Comparison of ENCODE assay signal across 26 cellular contexts in genomic region chr12:122322501-122322900, GRCh38. TPM values are rescaled to one million over a fixed set of nuclear protein-coding genes. Genes with fewer than 3 reads are reported as not detected.
A peak's percentile ranks its signal among the peaks of the same experiment; 100 is the strongest.
DNase-seq lines count a peak whose midpoint lies in the region; ATAC-seq, FAIRE-seq and TF ChIP-seq lines count a peak whose summit lies in the region.
"Had no signal": no experiment of that assay in that cellular context is flagged by ENCODE, and none has a peak within 500 bp of the region (broad histone marks: within the 10 kb centered on the region; RNA-seq: fewer than 3 reads in every experiment).

No MANE protein-coding gene starts in this region.

- H3K9ac ChIP-seq in endothelial cell of umbilical vein (replicated peaks; ENCODE audit: extremely low read depth, insufficient read depth, low read length) = no peak overlapping the region

- H3K36me3 ChIP-seq in GM23338 (ENCODE audit: insufficient read depth) (no peaks in the 10 kb centered on the region), endothelial cell of umbilical vein (ENCODE audit: control insufficient read depth in 2 of 2, extremely low read depth in 1 of 2, insufficient read depth in 2 of 2, low read length in 2 of 2) (peaks cover 11 to 27% of the 10 kb centered on the region in 2 experiments), mesodermal cell (ENCODE audit: control insufficient read depth, insufficient read depth, low read length) (peaks cover 71% of the 10 kb centered on the region)

- H3K27me3 Mint-ChIP-seq in GM23338 (ENCODE audit: insufficient read depth, low read depth, poor library complexity) = no peaks in the 10 kb centered on the region
- H3K27me3 Mint-ChIP-seq: B cell; natural killer cell treated with Interleukin-12 subunit alpha and Interleukin-12 subunit beta and Interleukin-15 and Interleukin-18, amount 100 ng/mL, for 72 hours; progenitor cell of endocrine pancreas had no signal

- 0 out of 2 replicates have a peak, but pooled peaks cover 4% of the 10 kb centered on the region for H3K4me1 ChIP-seq in GM23338 (ENCODE audit: insufficient read depth)
- peaks cover 29% of the 10 kb centered on the region for H3K4me1 ChIP-seq in endothelial cell of umbilical vein (ENCODE audit: control insufficient read depth, extremely low read depth, insufficient read depth, low read length)
- peaks cover 21% of the 10 kb centered on the region for H3K4me1 ChIP-seq in mesodermal cell (ENCODE audit: control insufficient read depth, insufficient read depth, low read length, poor library complexity, severe bottlenecking)
- H3K4me1 ChIP-seq: upper lobe of right lung had no signal

- H3K79me2 ChIP-seq in GM23338 (replicated peaks; ENCODE audit: insufficient read depth) (no peaks in the 10 kb centered on the region), endothelial cell of umbilical vein (ENCODE audit: control insufficient read depth, insufficient read depth, low read length) (no peaks in the 10 kb centered on the region)

- POLR2A ChIA-PET in endothelial cell of umbilical vein (lab: Charles Lee) = no interaction called here

- no peak overlapping the region for H2AFZ ChIP-seq in GM23338
- H2AFZ ChIP-seq in endothelial cell of umbilical vein (ENCODE audit: low read depth, low read length) = no peak overlapping the region

- peaks cover 11% of the 10 kb centered on the region; the same call in 2 of the 3 replicates for H3K36me3 Mint-ChIP-seq in GM23338 (ENCODE audit: low read depth)

- no peak overlapping the region for H3K4me3 Mint-ChIP-seq in GM23338
- H3K4me3 Mint-ChIP-seq: activated T-helper 1 cell treated with anti-CD3 and anti-CD28 coated beads, Interleukin-12 subunit alpha, Interleukin-12 subunit beta, Interleukin-2, Interleukin-4 antibody, amounts not matched to agents 30 ng/mL and 10 ng/mL and 1 ng/mL, durations not matched to agents 14 hours and 24 hours and 36 hours; B cell; natural killer cell treated with Interleukin-12 subunit alpha and Interleukin-12 subunit beta and Interleukin-15 and Interleukin-18, amount 100 ng/mL, for 72 hours had no signal

- peak overlapping the region; percentile 0 for H3K27ac Mint-ChIP-seq in GM23338
- H3K27ac Mint-ChIP-seq: activated T-helper 1 cell treated with anti-CD3 and anti-CD28 coated beads, Interleukin-12 subunit alpha, Interleukin-12 subunit beta, Interleukin-2, Interleukin-4 antibody, amounts not matched to agents 30 ng/mL and 10 ng/mL and 1 ng/mL, durations not matched to agents 14 hours and 24 hours and 36 hours; B cell; progenitor cell of endocrine pancreas had no signal

- no peak overlapping the region for H3K27ac ChIP-seq in GM23338 (ENCODE audit: low read depth)
- H3K27ac ChIP-seq in endothelial cell of umbilical vein (ENCODE audit: insufficient read depth, low read depth, low read length) = no peak overlapping the region
- H3K27ac ChIP-seq in mesodermal cell (ENCODE audit: low read depth, low read length, severe bottlenecking) = peak overlapping the region; percentile 51
- H3K27ac ChIP-seq: RWPE1, upper lobe of right lung had no signal

- 88 to 89% methylated on average over 6 to 8 of the region's 8 CpGs for WGBS in mesodermal cell (ENCODE audit: insufficient coverage in 2 of 2), 2 experiments

- H3F3A ChIP-seq in GM23338 (replicated peaks; ENCODE audit: low read depth) = no peaks in the 10 kb centered on the region

- FAIRE-seq in endothelial cell of umbilical vein (lab: Jason Lieb, UNC) = peak; percentile 87
- FAIRE-seq: H1, K562, kidney had no signal

- TF ChIP-seq POLR2A in endothelial cell of umbilical vein (IDR thresholded peaks at IDR 0.05; ENCODE audit: low read depth, low read length) = no peak

- no peaks in the 10 kb centered on the region for H3K27me3 ChIP-seq in GM23338 (ENCODE audit: insufficient read depth)
- no peaks in the 10 kb centered on the region for H3K27me3 ChIP-seq in endothelial cell of umbilical vein (ENCODE audit: control insufficient read depth in 2 of 2, insufficient read depth in 2 of 2, low read length in 2 of 2)
- H3K27me3 ChIP-seq: upper lobe of right lung had no signal

- H4K20me1 ChIP-seq in GM23338 (replicated peaks; ENCODE audit: insufficient read depth) = no peaks in the 10 kb centered on the region
- no peaks in the 10 kb centered on the region for H4K20me1 ChIP-seq in endothelial cell of umbilical vein (replicated peaks; ENCODE audit: control insufficient read depth, extremely low read depth, insufficient read depth, low read length)

- CTCF ChIA-PET in endothelial cell of umbilical vein (lab: Charles Lee) = interaction anchor here (1.0 to 4.3 kb wide), 6 partner anchors 9 to 32 kb away, joined by 3 to 30 read pairs (median 4); no protein-coding TSS in a partner anchor

- H3K9me3 Mint-ChIP-seq in GM23338 = no peaks in the 10 kb centered on the region
- H3K9me3 Mint-ChIP-seq: activated T-helper 1 cell treated with anti-CD3 and anti-CD28 coated beads, Interleukin-12 subunit alpha, Interleukin-12 subunit beta, Interleukin-2, Interleukin-4 antibody, amounts not matched to agents 30 ng/mL and 10 ng/mL and 1 ng/mL, durations not matched to agents 14 hours and 24 hours and 36 hours; natural killer cell treated with Interleukin-12 subunit alpha and Interleukin-12 subunit beta and Interleukin-15 and Interleukin-18, amount 100 ng/mL, for 72 hours had no signal

- H3K4me3 ChIP-seq in GM23338 = no peak overlapping the region
- H3K4me3 ChIP-seq in endothelial cell of umbilical vein (replicated peaks in 1 of 3; ENCODE audit: insufficient read depth in 1 of 3, low read depth in 1 of 3, low read length in 3 of 3) = no peak overlapping the region
- H3K4me3 ChIP-seq in mesodermal cell (ENCODE audit: extremely low read depth, insufficient read depth, low read length, poor library complexity, severe bottlenecking) = no peak overlapping the region
- H3K4me3 ChIP-seq: K562, upper lobe of right lung had no signal

- H3K4me2 ChIP-seq in GM23338 (no peak overlapping the region), endothelial cell of umbilical vein (ENCODE audit: insufficient read depth, low read length) (no peak overlapping the region)

- DNase-seq in GM23338 (ENCODE audit: low spot score) (no peak), M059J (ENCODE audit: low read depth) (peak; percentile 40), endothelial cell of umbilical vein (ENCODE audit: low read depth, low spot score) (peak; percentile 33), NCI-H1105 treated with DMSO at 0.1 percent for 48 hours (lab: John Stamatoyannopoulos, UW) (no peak), NCI-H1417 (lab: John Stamatoyannopoulos, UW) (no peak), NK-92 (lab: John Stamatoyannopoulos, UW; ENCODE audit: unreplicated experiment) (no peak)
- DNase-seq in NK-92 treated with Interleukin-12 subunit alpha and Interleukin-12 subunit beta, amount 100 ng/mL, for 24 hours (lab: John Stamatoyannopoulos, UW) = no peak
- DNase-seq: Calu3; central memory CD4-positive, alpha-beta T cell; GDM1; hippocampal formation; kidney; NCI-H2029; NCI-H446 treated with DMSO at 0.1 percent for 48 hours; stimulated activated CD4-positive, alpha-beta T cell treated with anti-CD3 and anti-CD28 coated beads, Interleukin-4, amount 100 ng/mL, for 4 hours; upper lobe of right lung had no signal

- TF ChIP-seq CTCF in GM23338 (conservative IDR thresholded peaks at IDR 0.05; ENCODE audit: low read depth in 2 of 2) (no peak), endothelial cell of umbilical vein (IDR thresholded peaks at IDR 0.05; ENCODE audit: extremely low read depth in 1 of 2, insufficient read depth in 1 of 2, low read depth in 1 of 2, low read length in 2 of 2) (no peak)

- ATAC-seq in GM23338 = no peak
- ATAC-seq: activated CD4-positive, CD25-positive, alpha-beta regulatory T cell treated with anti-CD3 and anti-CD28 coated beads, Interleukin-2, amount 50 U/mL, for 24 hours; K562; natural killer cell treated with Interleukin-12 subunit alpha and Interleukin-12 subunit beta and Interleukin-15 and Interleukin-18, amount 100 ng/mL, for 72 hours; SK-N-SH treated with all-trans-retinoic acid at 6 μM for 48 hours; upper lobe of right lung had no signal

- peaks cover 3% of the 10 kb centered on the region; the same call in 2 of the 3 replicates for H3K4me1 Mint-ChIP-seq in GM23338
- H3K4me1 Mint-ChIP-seq: B cell had no signal

- no peaks in the 10 kb centered on the region for H3K9me1 ChIP-seq in endothelial cell of umbilical vein (replicated peaks; ENCODE audit: control insufficient read depth, extremely low read depth, insufficient read depth, low read length)

- no peaks in the 10 kb centered on the region for H3K9me3 ChIP-seq in endothelial cell of umbilical vein (replicated peaks; ENCODE audit: control insufficient read depth, insufficient read depth, low read length)
- no peaks in the 10 kb centered on the region for H3K9me3 ChIP-seq in mesodermal cell (ENCODE audit: control insufficient read depth, low read length)
- H3K9me3 ChIP-seq: upper lobe of right lung had no signal

- H3K9me2 ChIP-seq in GM23338 (ENCODE audit: insufficient read depth) = 0 out of 2 replicates have a peak, but pooled peaks cover 4% of the 10 kb centered on the region

- dilution Hi-C loops in endothelial cell of umbilical vein (cut with MboI; ENCODE audit: extremely low pct_ligation_motif_present, low sequenced_read_pairs) = no loop called here

- no TSS peak for BruUV-seq in endothelial cell of umbilical vein (replicated peaks; lab: Mats Ljungman, UMichigan)

- intact Hi-C loops in endothelial cell of umbilical vein (cut with micrococcal nuclease) = no loop called here

TF ChIP-seq in GM23338, 12 proteins besides CTCF, POLR2A, EP300 and RAD21 (continues in another document):
- TF ChIP-seq NANOG (IDR thresholded peaks at IDR 0.05; ENCODE audit: borderline replicate concordance) (no peak), CREB1 (CRISPR knock-in tag; IDR thresholded peaks at IDR 0.05; ENCODE audit: low read depth) (no peak)

TF ChIP-seq in endothelial cell of umbilical vein, 7 proteins besides CTCF, POLR2A, EP300 and RAD21:
- TF ChIP-seq MYC (IDR thresholded peaks at IDR 0.05; ENCODE audit: low read depth, low read length) (no peak), FOS (IDR thresholded peaks at IDR 0.05; ENCODE audit: borderline replicate concordance, insufficient read depth, low read length) (peak; percentile 69)
TF ChIP-seq in endothelial cell of umbilical vein: peak in this region for 1.

RNA-seq across cellular contexts. Expression of gene VPS33A, which starts 56.2 kb away (rescaled TPM):
- total RNA-seq in GM23338 (2014; rRNA removed; shearing (Covaris generic)) = 33.4 and 48.0 TPM in 2 replicates
- polyA plus RNA-seq in GM23338 (2016; fragmentation: Nextera tagmentation; extraction: Ambion mirVana) = 19.5 and 20.6 TPM in 2 replicates
- total RNA-seq in M059J (2014; rRNA removed; shearing (Covaris generic)) = 20.5 and 26.2 TPM in 2 replicates
- 22.4 and 23.1 TPM in 2 replicates for total RNA-seq in endothelial cell of umbilical vein
- 12.1 and 13.5 TPM in 2 replicates for polyA plus RNA-seq in endothelial cell of umbilical vein
- polyA plus RNA-seq in endothelial cell of umbilical vein (2011; cell fraction: cytosol; rRNA removed) = 12.4 and 14.8 TPM in 2 replicates
- 13.1 and 13.2 TPM in 2 replicates for polyA plus RNA-seq in endothelial cell of umbilical vein (2011; cell fraction: nucleus; rRNA removed)
- polyA plus RNA-seq in endothelial cell of umbilical vein (2012) = 22.0 and 24.5 TPM in 2 replicates
- 11.2 and 12.9 TPM in 2 replicates for polyA minus RNA-seq in endothelial cell of umbilical vein
- polyA minus RNA-seq in endothelial cell of umbilical vein (2011; cell fraction: cytosol; rRNA and poly(A)+ RNA removed) = 16.0 TPM
- 10.0 and 14.5 TPM in 2 replicates for polyA minus RNA-seq in endothelial cell of umbilical vein (2011; cell fraction: nucleus; rRNA and poly(A)+ RNA removed)
- polyA plus RNA-seq in mesodermal cell (2013, experiment 1 of 2) = 34.9 TPM
- 37.0 TPM for polyA plus RNA-seq in mesodermal cell (2013, experiment 2 of 2)

Comparison
In these comparisons a context has a peak if more than half of its experiments do, and no peak if none do; other contexts are left out.
1. DNase-seq: peak in M059J (single experiment) and endothelial cell of umbilical vein (single experiment); none in GM23338 (single experiment), NCI-H1105 treated with DMSO at 0.1 percent for 48 hours (single experiment), NK-92 treated with Interleukin-12 subunit alpha and Interleukin-12 subunit beta, amount 100 ng/mL, for 24 hours (single experiment), NCI-H1417 (0 of 3) and NK-92 (single experiment).